In genomic region chr9:125663127-125663526, GRCh38 we compare ENCODE assay signal across 11 cellular contexts. TPM values are rescaled to one million over a fixed set of nuclear protein-coding genes. Genes with fewer than 3 reads are reported as not detected.
A peak's percentile ranks its signal among the peaks of the same experiment; 100 is the strongest.
DNase-seq lines count a peak whose midpoint lies in the region; ATAC-seq and TF ChIP-seq lines count a peak whose summit lies in the region.
"Had no signal": no experiment of that assay in that cellular context is flagged by ENCODE, and none has a peak within 500 bp of the region (broad histone marks: within the 10 kb centered on the region; RNA-seq: fewer than 3 reads in every experiment).

No MANE protein-coding gene starts in this region.

- TF ChIP-seq RAD21 in HCT116 (IDR thresholded peaks at IDR 0.05; ENCODE audit: low read depth) = no peak

- H2AFZ ChIP-seq in HCT116 (ENCODE audit: low read depth, low read length, poor library complexity, severe bottlenecking) = no peak overlapping the region

- H3K9me2 ChIP-seq in HCT116 (ENCODE audit: insufficient read depth) = no peaks in the 10 kb centered on the region

- H3K79me2 ChIP-seq in HCT116 (ENCODE audit: insufficient read depth, low read length) = peaks cover 8% of the 10 kb centered on the region; the same call in 1 of the 2 replicates

- H4K20me1 ChIP-seq in HCT116 (ENCODE audit: insufficient read depth) = no peaks in the 10 kb centered on the region

- H3K4me1 Mint-ChIP-seq in T-helper 17 cell = peaks cover 9% of the 10 kb centered on the region

- BruUV-seq in HCT116 (replicated peaks; lab: Mats Ljungman, UMichigan) = no TSS peak

- peaks cover 11% of the 10 kb centered on the region for H3K36me3 Mint-ChIP-seq in T-helper 17 cell (ENCODE audit: low read depth)

- peak overlapping the region; percentile 72 for H3K4me2 ChIP-seq in HCT116 (ENCODE audit: low read length)

- POLR2A ChIA-PET in HCT116 (lab: Charles Lee) = no interaction called here

- CTCF ChIA-PET in HCT116 (lab: Charles Lee) = no interaction called here

- peak overlapping the region in 1 of 2 experiments; percentile 37; a peak in 2 of 4 replicates for H3K4me3 ChIP-seq in HCT116 (replicated peaks in 1 of 2; ENCODE audit: low read depth in 1 of 2, low read length in 2 of 2)

- TF ChIP-seq POLR2A in HCT116 (IDR thresholded peaks at IDR 0.05; ENCODE audit: borderline replicate concordance, extremely low read depth, insufficient read depth, insufficient read length) = no peak

- DNase-seq in AML-193 (lab: John Stamatoyannopoulos, UW) (peak; percentile 38 to 43), HCT116 (ENCODE audit: low read depth, low spot score) (peak; percentile 68), T-helper 17 cell (no peak), foreskin keratinocyte (peak; percentile 36 to 71), epidermal melanocyte (ENCODE audit: insufficient read length, low spot score) (no peak), substantia nigra (lab: John Stamatoyannopoulos, UW) (no peak)
- DNase-seq: activated CD4-positive, alpha-beta T cell treated with anti-CD3 and anti-CD28 coated beads for 48 hours; NCI-H1694 had no signal

- intact Hi-C loops in HCT116 (cut with micrococcal nuclease) = no loop called here

- H3K9me3 ChIP-seq in HCT116 (ENCODE audit: control insufficient read depth in 1 of 2, insufficient read depth in 1 of 2, low read depth in 1 of 2, low read length in 2 of 2) = no peaks in the 10 kb centered on the region
- H3K9me3 ChIP-seq in T-helper 17 cell (ENCODE audit: control insufficient read depth, low read length, poor library complexity, severe bottlenecking) = no peaks in the 10 kb centered on the region

- H3K4me1 ChIP-seq in HCT116 (ENCODE audit: control insufficient read depth in 1 of 2, insufficient read depth in 2 of 2, low read length in 2 of 2) = peaks cover 10 to 13% of the 10 kb centered on the region in 2 experiments
- H3K4me1 ChIP-seq in foreskin keratinocyte = peaks cover 24% of the 10 kb centered on the region

- TF ChIP-seq CTCF in HCT116 (IDR thresholded peaks at IDR 0.05 in 2 of 3, conservative IDR thresholded peaks at IDR 0.05 in 1 of 3; ENCODE audit: borderline replicate concordance in 1 of 3, insufficient read depth in 1 of 3, low read depth in 2 of 3, low read length in 2 of 3) (no peak), foreskin keratinocyte (conservative IDR thresholded peaks at IDR 0.05) (no peak)

- H3K27ac ChIP-seq in HCT116 (ENCODE audit: low read depth, low read length) (peak overlapping the region; percentile 34; the same call in 1 of the 2 replicates), foreskin keratinocyte (no peak overlapping the region), substantia nigra (ENCODE audit: low read depth, low read length, poor library complexity, severe bottlenecking) (no peak overlapping the region)

- H3K27me3 ChIP-seq in HCT116 (ENCODE audit: insufficient read depth, low read length) = no peaks in the 10 kb centered on the region
- H3K27me3 ChIP-seq in foreskin keratinocyte = no peaks in the 10 kb centered on the region

- no peaks in the 10 kb centered on the region for H3K27me3 Mint-ChIP-seq in T-helper 17 cell

- no peak overlapping the region for H3K4me3 Mint-ChIP-seq in T-helper 17 cell
- H3K4me3 Mint-ChIP-seq: neural crest cell had no signal

- peak overlapping the region; percentile 3 for H3K27ac Mint-ChIP-seq in T-helper 17 cell

- H3K9ac ChIP-seq in HCT116 (ENCODE audit: low read length) = peak overlapping the region; percentile 12; the same call in 1 of the 2 replicates

- RAD21 ChIA-PET in HCT116 (lab: Charles Lee; ENCODE audit: low non-redundant PET in 1 of 2, low total read pairs in 2 of 2, uncharacterized antibody in 2 of 2, unreplicated experiment in 2 of 2) = no interaction called here

- no peaks in the 10 kb centered on the region for H3K36me3 ChIP-seq in HCT116 (ENCODE audit: control insufficient read depth in 1 of 2, insufficient read depth in 2 of 2, low read length in 2 of 2)

- peak; percentile 96 for ATAC-seq in HCT116
- ATAC-seq in T-helper 17 cell = no peak
- peak; percentile 88 for ATAC-seq in foreskin keratinocyte
- no peak for ATAC-seq in GM21447 (IDR thresholded peaks at IDR 0.05; ENCODE audit: unreplicated experiment)
- no peak for ATAC-seq in GM19023 (IDR thresholded peaks at IDR 0.05; ENCODE audit: unreplicated experiment)

TF ChIP-seq in HCT116, 20 proteins besides CTCF, POLR2A, EP300 and RAD21:
- TF ChIP-seq FOSL1 (IDR thresholded peaks at IDR 0.05; ENCODE audit: low read depth) = peak; percentile 86
- TF ChIP-seq, protein P1, sequence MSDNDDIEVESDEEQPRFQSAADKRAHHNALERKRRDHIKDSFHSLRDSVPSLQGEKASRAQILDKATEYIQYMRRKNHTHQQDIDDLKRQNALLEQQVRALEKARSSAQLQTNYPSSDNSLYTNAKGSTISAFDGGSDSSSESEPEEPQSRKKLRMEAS (IDR thresholded peaks at IDR 0.05) = peak; percentile 27; the same call in 1 of the 2 replicates
- TF ChIP-seq, protein P2, sequence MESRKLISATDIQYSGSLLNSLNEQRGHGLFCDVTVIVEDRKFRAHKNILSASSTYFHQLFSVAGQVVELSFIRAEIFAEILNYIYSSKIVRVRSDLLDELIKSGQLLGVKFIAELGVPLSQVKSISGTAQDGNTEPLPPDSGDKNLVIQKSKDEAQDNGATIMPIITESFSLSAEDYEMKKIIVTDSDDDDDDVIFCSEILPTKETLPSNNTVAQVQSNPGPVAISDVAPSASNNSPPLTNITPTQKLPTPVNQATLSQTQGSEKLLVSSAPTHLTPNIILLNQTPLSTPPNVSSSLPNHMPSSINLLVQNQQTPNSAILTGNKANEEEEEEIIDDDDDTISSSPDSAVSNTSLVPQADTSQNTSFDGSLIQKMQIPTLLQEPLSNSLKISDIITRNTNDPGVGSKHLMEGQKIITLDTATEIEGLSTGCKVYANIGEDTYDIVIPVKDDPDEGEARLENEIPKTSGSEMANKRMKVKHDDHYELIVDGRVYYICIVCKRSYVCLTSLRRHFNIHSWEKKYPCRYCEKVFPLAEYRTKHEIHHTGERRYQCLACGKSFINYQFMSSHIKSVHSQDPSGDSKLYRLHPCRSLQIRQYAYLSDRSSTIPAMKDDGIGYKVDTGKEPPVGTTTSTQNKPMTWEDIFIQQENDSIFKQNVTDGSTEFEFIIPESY (IDR thresholded peaks at IDR 0.05; ENCODE audit: extremely low read depth, insufficient replicate concordance, low read length) = no peak
- no peak for TF ChIP-seq EGR1 (IDR thresholded peaks at IDR 0.05; ENCODE audit: low read depth)
- TF ChIP-seq SIN3A (IDR thresholded peaks at IDR 0.05; ENCODE audit: low read depth) = no peak
- TF ChIP-seq EZH2 (IDR thresholded peaks at IDR 0.05) = no peak
- no peak for TF ChIP-seq CEBPB (IDR thresholded peaks at IDR 0.05; ENCODE audit: low read depth)
- TF ChIP-seq ELF1 (IDR thresholded peaks at IDR 0.05; ENCODE audit: borderline replicate concordance, low read depth) = no peak
- TF ChIP-seq POLR2AphosphoS5 (IDR thresholded peaks at IDR 0.05; ENCODE audit: low read depth, low read length) = 0 out of 2 replicates have a peak, but pooled peaks have one; percentile 25
- TF ChIP-seq EZH2phosphoT487 (IDR thresholded peaks at IDR 0.05; ENCODE audit: borderline replicate concordance) = no peak
- no peak for TF ChIP-seq TCF7L2 (IDR thresholded peaks at IDR 0.05; ENCODE audit: borderline replicate concordance, extremely low read depth, insufficient read depth, insufficient read length)
- TF ChIP-seq JUND (IDR thresholded peaks at IDR 0.05) = peak; percentile 88
- TF ChIP-seq YY1 (IDR thresholded peaks at IDR 0.05; ENCODE audit: extremely low read depth, insufficient replicate concordance, low read depth, low read length) = no peak
- no peak for TF ChIP-seq ZNF274 (IDR thresholded peaks at IDR 0.05; ENCODE audit: low read depth, low read length)
- no peak for TF ChIP-seq REST (IDR thresholded peaks at IDR 0.05; ENCODE audit: low read depth)
- TF ChIP-seq SRF (IDR thresholded peaks at IDR 0.05; ENCODE audit: low read depth) = no peak
- no peak for TF ChIP-seq ZFX (IDR thresholded peaks at IDR 0.05)
- peak; percentile 72; the same call in 1 of the 2 replicates for TF ChIP-seq CBX3 (IDR thresholded peaks at IDR 0.05; ENCODE audit: low read depth)
- TF ChIP-seq SP1 (IDR thresholded peaks at IDR 0.05; ENCODE audit: low read depth) = peak; percentile 59
- TF ChIP-seq, protein P3, sequence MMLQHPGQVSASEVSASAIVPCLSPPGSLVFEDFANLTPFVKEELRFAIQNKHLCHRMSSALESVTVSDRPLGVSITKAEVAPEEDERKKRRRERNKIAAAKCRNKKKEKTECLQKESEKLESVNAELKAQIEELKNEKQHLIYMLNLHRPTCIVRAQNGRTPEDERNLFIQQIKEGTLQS (IDR thresholded peaks at IDR 0.05) = no peak

RNA-seq across cellular contexts. Expression of gene MAPKAP1, which starts 43.9 kb away (rescaled TPM):
- total RNA-seq in HCT116 (2021; ENCODE audit: unreplicated experiment) = 72.5 TPM
- polyA plus RNA-seq in HCT116 (2012) = 37.0 and 37.6 TPM in 2 replicates
- total RNA-seq in T-helper 17 cell = 10 to 100 TPM; 46.6 to 52.9 TPM
- 94.0 and 95.6 TPM in 2 replicates for total RNA-seq in foreskin keratinocyte
- 116 and 122 TPM in 2 replicates for polyA plus RNA-seq in foreskin keratinocyte

Comparison
In these comparisons a context has a peak if more than half of its experiments do, and no peak if none do; other contexts are left out.
1. DNase-seq: peak in AML-193 (2 of 2), HCT116 (single experiment) and foreskin keratinocyte (2 of 2); none in T-helper 17 cell (0 of 3), epidermal melanocyte (single experiment) and substantia nigra (0 of 49).
2. ATAC-seq: peak in HCT116 (single experiment) and foreskin keratinocyte (single experiment); none in T-helper 17 cell (single experiment), GM21447 (single experiment) and GM19023 (single experiment).